Comparison of ENCODE assay signal across 8 cellular contexts in the genomic region with DNA sequence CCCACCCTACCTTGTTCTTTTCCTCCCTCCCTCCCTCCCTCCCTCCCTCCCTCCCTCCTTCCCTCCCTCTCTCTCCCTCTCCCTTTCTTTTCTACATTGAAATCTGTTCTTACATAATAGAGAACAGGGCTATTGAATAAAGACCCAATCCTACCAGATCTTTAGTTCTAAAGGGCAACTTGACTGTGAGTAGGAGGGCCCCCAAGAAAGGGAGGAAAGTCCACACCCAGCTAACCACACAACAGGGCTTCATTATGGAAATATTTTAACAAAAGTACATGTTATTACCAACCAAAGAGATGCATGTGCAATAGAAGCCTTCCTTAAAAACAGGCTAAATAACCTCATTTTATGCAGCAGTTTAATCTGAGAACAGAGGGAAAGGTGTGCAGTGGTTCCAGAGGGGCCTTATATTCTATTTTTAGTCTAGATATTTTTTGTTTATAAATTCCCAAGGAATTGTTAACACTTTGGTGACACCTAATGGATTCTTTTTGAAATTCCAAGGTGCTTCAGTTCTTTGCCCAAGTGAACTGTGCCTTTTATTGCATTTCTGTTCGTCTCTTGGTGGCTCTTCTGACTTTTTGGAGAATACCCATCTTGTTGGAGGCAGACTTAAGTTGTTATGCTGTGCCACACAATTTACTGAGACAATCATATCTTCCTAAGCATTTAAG.
DNase-seq lines count a peak whose midpoint lies in the region; ATAC-seq and TF ChIP-seq lines count a peak whose summit lies in the region.

No MANE protein-coding gene starts in this region.

- no peak overlapping the region for H3K4me2 ChIP-seq in mesendoderm (ENCODE audit: low read length)

- H2BK5ac ChIP-seq in mesendoderm (ENCODE audit: low read length), result no peak overlapping the region

- H3K4me1 ChIP-seq in CD8-positive, alpha-beta T cell (ENCODE audit: insufficient read depth, low read length), result peaks cover 79% of the 10 kb centered on the region
- H3K4me1 ChIP-seq in ascending aorta (peaks cover 0 to 40% of the 10 kb centered on the region in 2 donors), liver (ENCODE audit: control insufficient read depth in 4 of 4, insufficient read depth in 4 of 4, low read length in 3 of 4) (peaks cover 0 to 4% (median 0%) of the 10 kb centered on the region in 4 donors), mesendoderm (ENCODE audit: control insufficient read depth, low read depth, low read length) (peaks cover 9% of the 10 kb centered on the region)

- no peak overlapping the region for H3K56ac ChIP-seq in mesendoderm (ENCODE audit: low read length)

- H3K36me3 Mint-ChIP-seq in CD8-positive, alpha-beta T cell, result peaks cover 76% of the 10 kb centered on the region

- peak; percentile 58 for TF ChIP-seq RAD21 in Ishikawa (IDR thresholded peaks at IDR 0.05; ENCODE audit: low read depth)
- TF ChIP-seq RAD21 in liver (IDR thresholded peaks at IDR 0.05), result peak; percentile 73 to 75

- TF ChIP-seq EP300 in Ishikawa (IDR thresholded peaks at IDR 0.05; ENCODE audit: borderline replicate concordance), result no peak

- no peak overlapping the region for H2BK15ac ChIP-seq in mesendoderm (replicated peaks; ENCODE audit: low read depth)

- peak overlapping the region; percentile 56 for H3K4me3 Mint-ChIP-seq in CD8-positive, alpha-beta T cell

- H4K8ac ChIP-seq in mesendoderm (ENCODE audit: low read depth, low read length), result no peak overlapping the region

- H2AK5ac ChIP-seq in mesendoderm (ENCODE audit: low read length), result no peak overlapping the region

- H3K27me3 Mint-ChIP-seq in CD8-positive, alpha-beta T cell (ENCODE audit: low read depth), result no peaks in the 10 kb centered on the region

- POLR2A ChIA-PET in CD8-positive, alpha-beta T cell (lab: Charles Lee), result interaction anchor here (0.9 to 3.2 kb wide), 8 partner anchors 10 to 146 kb away, joined by 3 to 13 read pairs (median 8); a partner anchor contains a TSS

- no peak for ATAC-seq in CD8-positive, alpha-beta T cell
- no peak for ATAC-seq in HG03196 (IDR thresholded peaks at IDR 0.05; ENCODE audit: unreplicated experiment)

- H3K4me1 Mint-ChIP-seq in CD8-positive, alpha-beta T cell (ENCODE audit: low read depth), result peaks cover 82% of the 10 kb centered on the region

- no peaks in the 10 kb centered on the region for H3K79me1 ChIP-seq in mesendoderm (ENCODE audit: low read length)

- H3K27me3 ChIP-seq in CD8-positive, alpha-beta T cell (ENCODE audit: insufficient read depth, low read length), result no peaks in the 10 kb centered on the region
- H3K27me3 ChIP-seq in ascending aorta (no peaks in the 10 kb centered on the region), liver (ENCODE audit: control insufficient read depth in 4 of 4, insufficient read depth in 4 of 4, low read length in 3 of 4) (no peaks in the 10 kb centered on the region), mesendoderm (ENCODE audit: insufficient read depth, low read length, poor library complexity) (no peaks in the 10 kb centered on the region)

- intact Hi-C loops in CD8-positive, alpha-beta T cell (cut with DNase I, micrococcal nuclease), result loop anchor here (2.0 to 5.0 kb wide), 4 partner anchors 17 to 239 kb away; a partner anchor contains a TSS
- intact Hi-C loops in ascending aorta (cut with DNase I), result loop anchor here (1.0 to 2.0 kb wide), 2 partner anchors 85 to 147 kb away; a partner anchor contains a TSS

- CTCF ChIA-PET in CD8-positive, alpha-beta T cell (lab: Charles Lee), result interaction anchor here (0.6 to 21.6 kb wide), 15 partner anchors 8 to 257 kb away, joined by 3 to 317 read pairs (median 12); no protein-coding TSS in a partner anchor

- H3K4me3 ChIP-seq in CD8-positive, alpha-beta T cell (ENCODE audit: low read depth, low read length), result no peak overlapping the region
- H3K4me3 ChIP-seq in ascending aorta (no peak overlapping the region), liver (ENCODE audit: low read depth in 1 of 3, low read length in 3 of 3) (no peak overlapping the region), mesendoderm (ENCODE audit: low read length) (no peak overlapping the region)

- no peak overlapping the region for H3K18ac ChIP-seq in mesendoderm (ENCODE audit: low read length)

- no peak overlapping the region for H4K5ac ChIP-seq in mesendoderm (ENCODE audit: low read length)

- H3K9ac ChIP-seq in liver (ENCODE audit: low read depth in 1 of 2, low read length in 2 of 2), result no peak overlapping the region
- no peak overlapping the region for H3K9ac ChIP-seq in mesendoderm (ENCODE audit: low read length)

- no peak overlapping the region for H3K4ac ChIP-seq in mesendoderm (ENCODE audit: low read depth, low read length)

- TF ChIP-seq CTCF in CD8-positive, alpha-beta T cell (IDR thresholded peaks at IDR 0.05), result no peak
- TF ChIP-seq CTCF in ascending aorta (IDR thresholded peaks at IDR 0.05) (peak in 2 of 3 experiments; percentile 27 to 44), liver (IDR thresholded peaks at IDR 0.05; ENCODE audit: low read depth, low read length, missing input control) (peak; percentile 41)

- H3K36me3 ChIP-seq in CD8-positive, alpha-beta T cell (ENCODE audit: insufficient read depth, low read length), result peaks cover 25% of the 10 kb centered on the region
- peaks cover 29 to 38% of the 10 kb centered on the region in 2 donors for H3K36me3 ChIP-seq in ascending aorta
- peaks cover 3 to 4% (median 3%) of the 10 kb centered on the region in 4 donors for H3K36me3 ChIP-seq in liver (ENCODE audit: control insufficient read depth in 4 of 4, insufficient read depth in 3 of 4, low read depth in 1 of 4, low read length in 3 of 4)
- no peaks in the 10 kb centered on the region for H3K36me3 ChIP-seq in mesendoderm (ENCODE audit: control insufficient read depth, insufficient read depth, low read length)

- no peaks in the 10 kb centered on the region for H3K79me2 ChIP-seq in mesendoderm (ENCODE audit: control insufficient read depth, insufficient read depth, low read length)

- WGBS in liver, result 54% methylated on average over 1 of the region's 1 CpG
- no CpG with 5 or more reads among the region's 1 CpG for WGBS in mesendoderm (ENCODE audit: extremely low coverage, insufficient coverage, low lambda C conversion rate)

- no peak overlapping the region for H3K27ac ChIP-seq in CD8-positive, alpha-beta T cell (ENCODE audit: low read depth, low read length)
- H3K27ac ChIP-seq in ascending aorta (peak overlapping the region; percentile 1 to 37), liver (ENCODE audit: low read depth in 1 of 2, low read length in 2 of 2) (no peak overlapping the region), mesendoderm (ENCODE audit: low read depth, low read length) (no peak overlapping the region)

- DNase-seq in CD8-positive, alpha-beta T cell, result no peak
- DNase-seq in ascending aorta (ENCODE audit: low spot score in 2 of 2), result no peak
- DNase-seq in stimulated activated CD4-positive, alpha-beta T cell treated with anti-CD3 and anti-CD28 coated beads, Interleukin-2, amount 100 ng/mL, for 48 hours, result no peak
- DNase-seq in NCI-H1930 (lab: John Stamatoyannopoulos, UW), result no peak
- no peak for DNase-seq in mesendoderm

- H2BK120ac ChIP-seq in mesendoderm (ENCODE audit: low read depth, low read length), result no peak overlapping the region

- H3K9me3 ChIP-seq in CD8-positive, alpha-beta T cell (ENCODE audit: low read length), result no peaks in the 10 kb centered on the region
- H3K9me3 ChIP-seq in ascending aorta (no peaks in the 10 kb centered on the region), liver (ENCODE audit: control insufficient read depth in 4 of 4, low read length in 3 of 4) (no peaks in the 10 kb centered on the region)

- no peak overlapping the region for H3K23ac ChIP-seq in mesendoderm (ENCODE audit: low read length)

- H3K27ac Mint-ChIP-seq in CD8-positive, alpha-beta T cell, result peak overlapping the region; percentile 91

- no peaks in the 10 kb centered on the region for H3K9me3 Mint-ChIP-seq in CD8-positive, alpha-beta T cell

TF ChIP-seq in liver, 16 proteins besides CTCF, POLR2A, EP300 and RAD21:
- TF ChIP-seq, protein P1, sequence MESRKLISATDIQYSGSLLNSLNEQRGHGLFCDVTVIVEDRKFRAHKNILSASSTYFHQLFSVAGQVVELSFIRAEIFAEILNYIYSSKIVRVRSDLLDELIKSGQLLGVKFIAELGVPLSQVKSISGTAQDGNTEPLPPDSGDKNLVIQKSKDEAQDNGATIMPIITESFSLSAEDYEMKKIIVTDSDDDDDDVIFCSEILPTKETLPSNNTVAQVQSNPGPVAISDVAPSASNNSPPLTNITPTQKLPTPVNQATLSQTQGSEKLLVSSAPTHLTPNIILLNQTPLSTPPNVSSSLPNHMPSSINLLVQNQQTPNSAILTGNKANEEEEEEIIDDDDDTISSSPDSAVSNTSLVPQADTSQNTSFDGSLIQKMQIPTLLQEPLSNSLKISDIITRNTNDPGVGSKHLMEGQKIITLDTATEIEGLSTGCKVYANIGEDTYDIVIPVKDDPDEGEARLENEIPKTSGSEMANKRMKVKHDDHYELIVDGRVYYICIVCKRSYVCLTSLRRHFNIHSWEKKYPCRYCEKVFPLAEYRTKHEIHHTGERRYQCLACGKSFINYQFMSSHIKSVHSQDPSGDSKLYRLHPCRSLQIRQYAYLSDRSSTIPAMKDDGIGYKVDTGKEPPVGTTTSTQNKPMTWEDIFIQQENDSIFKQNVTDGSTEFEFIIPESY (IDR thresholded peaks at IDR 0.05), result no peak
- TF ChIP-seq, protein P2, sequence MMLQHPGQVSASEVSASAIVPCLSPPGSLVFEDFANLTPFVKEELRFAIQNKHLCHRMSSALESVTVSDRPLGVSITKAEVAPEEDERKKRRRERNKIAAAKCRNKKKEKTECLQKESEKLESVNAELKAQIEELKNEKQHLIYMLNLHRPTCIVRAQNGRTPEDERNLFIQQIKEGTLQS (IDR thresholded peaks at IDR 0.05), result no peak
- TF ChIP-seq GABPA (IDR thresholded peaks at IDR 0.05 in 1 of 2, conservative IDR thresholded peaks at IDR 0.05 in 1 of 2), result no peak

Comparison
In these comparisons a context has a peak if more than half of its experiments do, and no peak if none do; other contexts are left out.
1. H3K27ac ChIP-seq: peak in ascending aorta (2 of 2); none in CD8-positive, alpha-beta T cell (single experiment), liver (0 of 2) and mesendoderm (single experiment).